In genomic region chr2:231123362-231123898, GRCh38 we compare ENCODE assay signal across 7 cellular contexts. TPM values are rescaled to one million over a fixed set of nuclear protein-coding genes. Genes with fewer than 3 reads are reported as not detected.
DNase-seq lines count a peak whose midpoint lies in the region; ATAC-seq and TF ChIP-seq lines count a peak whose summit lies in the region.

No MANE protein-coding gene starts in this region.

- H3K4me1 ChIP-seq in HUES48 (ENCODE audit: control insufficient read depth, insufficient read depth, low read length), result peaks cover 34% of the 10 kb centered on the region
- peaks cover 0 to 31% (median 19%) of the 10 kb centered on the region in 6 donors for H3K4me1 ChIP-seq in spleen

- no peak overlapping the region for H3K9ac ChIP-seq in HUES48 (ENCODE audit: low read depth, low read length)

- H3K27me3 ChIP-seq in HUES48 (ENCODE audit: control insufficient read depth, insufficient read depth, low read length) (no peaks in the 10 kb centered on the region), spleen (replicated peaks in 1 of 7) (no peaks in the 10 kb centered on the region)

- in situ Hi-C loops in astrocyte of the spinal cord (cut with HindIII; ENCODE audit: low sequenced_read_pairs), result no loop called here

- TF ChIP-seq CTCF in astrocyte of the spinal cord (IDR thresholded peaks at IDR 0.05; ENCODE audit: low read depth, low read length) (no peak), spleen (IDR thresholded peaks at IDR 0.05 in 8 of 11, conservative IDR thresholded peaks at IDR 0.05 in 3 of 11) (no peak)

- DNase-seq in astrocyte of the spinal cord (ENCODE audit: low read depth, low spot score), result peak; percentile 52
- DNase-seq in iPS-NIHi11 (ENCODE audit: low spot score), result peak; percentile 10
- no peak for DNase-seq in spleen
- no peak for DNase-seq in C1 segment of cervical spinal cord (lab: John Stamatoyannopoulos, UW)
- no peak for DNase-seq in activated effector memory CD4-positive, alpha-beta T cell treated with Interleukin-2 at 50 U/mL for 16 hours

- intact Hi-C loops in spleen (cut with DNase I; ENCODE audit: low total_unique reads), result no loop called here

- H3K27ac ChIP-seq in HUES48 (ENCODE audit: low read depth, low read length) (peak overlapping the region; percentile 69), spleen (peak overlapping the region in 7 of 8 donors; percentile 24 to 66 (median 45))

- H3K9me3 ChIP-seq in HUES48 (ENCODE audit: control insufficient read depth, insufficient read depth, low read length) (no peaks in the 10 kb centered on the region), spleen (no peaks in the 10 kb centered on the region)

- no peaks in the 10 kb centered on the region for H3K36me3 ChIP-seq in HUES48 (ENCODE audit: control insufficient read depth, insufficient read depth, low read length)
- no peaks in the 10 kb centered on the region for H3K36me3 ChIP-seq in spleen

- WGBS in spleen, 5 donors, result 52 to 68% (median 59%) methylated on average over 4 of the region's 4 CpGs

- TF ChIP-seq POLR2A in spleen (IDR thresholded peaks at IDR 0.05), result no peak

- ATAC-seq in GM18520 (IDR thresholded peaks at IDR 0.05; ENCODE audit: unreplicated experiment), result no peak

- H3K4me3 ChIP-seq in HUES48 (ENCODE audit: low read depth, low read length) (no peak overlapping the region), astrocyte of the spinal cord (ENCODE audit: low read depth, low read length) (peak overlapping the region; percentile 9), spleen (peak overlapping the region in 3 of 8 donors; percentile 3 to 30 (median 15))

RNA-seq across cellular contexts. Expression of gene HTR2B, which starts 1.4 kb away (rescaled TPM):
- 1 to 10 TPM in 1 of 7 donors, under 1 TPM in 5, not detected in 1; 0.14 to 1.3 (median 0.54) TPM for total RNA-seq in spleen
- under 1 TPM; 0.37 to 0.67 (median 0.41) TPM for polyA plus RNA-seq in spleen

Comparison
In these comparisons a context has a peak if more than half of its experiments do, and no peak if none do; other contexts are left out.
1. DNase-seq: peak in astrocyte of the spinal cord (single experiment) and iPS-NIHi11 (single experiment); none in spleen (single experiment), C1 segment of cervical spinal cord (0 of 14) and activated effector memory CD4-positive, alpha-beta T cell treated with Interleukin-2 at 50 U/mL for 16 hours (single experiment).